Comparison of ENCODE assay signal across 1 cellular context in the genomic region with DNA sequence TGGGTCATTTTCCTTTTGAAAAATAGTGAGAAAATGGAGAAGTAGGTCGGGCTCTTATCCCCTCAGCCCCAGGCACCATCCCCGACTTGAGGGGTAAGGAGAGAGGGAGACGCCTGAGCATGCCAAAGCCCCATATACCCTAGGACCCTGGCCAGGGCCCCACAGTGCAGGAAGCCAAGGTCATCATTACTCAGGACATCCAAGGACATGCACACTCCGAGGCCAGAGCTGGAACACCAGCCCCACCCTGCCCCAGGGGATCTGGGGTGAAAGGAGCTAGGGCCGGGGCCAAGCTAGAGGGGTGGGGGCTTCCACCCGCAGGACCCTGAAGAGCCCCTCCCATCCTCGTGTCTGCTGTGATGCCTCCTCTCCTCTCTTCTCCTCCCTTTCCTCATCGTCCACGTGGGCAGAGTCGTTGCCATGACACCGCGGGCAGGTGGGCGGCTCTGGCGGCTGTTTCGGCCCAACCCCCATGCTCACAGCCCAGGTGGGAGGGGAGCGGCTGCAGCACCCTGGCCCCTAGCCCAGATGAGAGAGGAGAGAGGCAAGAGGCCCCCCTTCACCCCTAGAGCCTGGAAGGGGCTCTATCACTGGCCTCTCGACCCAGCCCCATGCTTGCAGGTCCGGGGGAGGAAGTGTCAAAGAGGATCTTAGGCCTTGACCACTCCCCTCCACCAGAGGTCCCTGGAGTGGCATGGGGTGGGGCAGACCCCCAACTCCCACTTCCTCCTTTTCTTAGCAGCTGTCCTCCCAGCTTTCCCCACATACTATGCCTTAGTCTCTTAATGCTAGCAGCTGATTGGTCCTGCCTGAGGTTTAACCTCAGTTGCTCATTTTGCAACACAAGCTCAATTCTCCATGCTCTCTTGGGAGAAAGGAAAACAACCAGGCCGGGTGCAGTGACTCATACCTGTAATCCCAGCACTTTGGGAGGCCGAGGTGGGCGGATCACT.
TF ChIP-seq lines count a peak whose summit lies in the region.

No MANE protein-coding gene starts in this region.

TF ChIP-seq in HepG2, 621 proteins besides CTCF, POLR2A, EP300 and RAD21 (continued from another document):
- TF ChIP-seq, protein P1, sequence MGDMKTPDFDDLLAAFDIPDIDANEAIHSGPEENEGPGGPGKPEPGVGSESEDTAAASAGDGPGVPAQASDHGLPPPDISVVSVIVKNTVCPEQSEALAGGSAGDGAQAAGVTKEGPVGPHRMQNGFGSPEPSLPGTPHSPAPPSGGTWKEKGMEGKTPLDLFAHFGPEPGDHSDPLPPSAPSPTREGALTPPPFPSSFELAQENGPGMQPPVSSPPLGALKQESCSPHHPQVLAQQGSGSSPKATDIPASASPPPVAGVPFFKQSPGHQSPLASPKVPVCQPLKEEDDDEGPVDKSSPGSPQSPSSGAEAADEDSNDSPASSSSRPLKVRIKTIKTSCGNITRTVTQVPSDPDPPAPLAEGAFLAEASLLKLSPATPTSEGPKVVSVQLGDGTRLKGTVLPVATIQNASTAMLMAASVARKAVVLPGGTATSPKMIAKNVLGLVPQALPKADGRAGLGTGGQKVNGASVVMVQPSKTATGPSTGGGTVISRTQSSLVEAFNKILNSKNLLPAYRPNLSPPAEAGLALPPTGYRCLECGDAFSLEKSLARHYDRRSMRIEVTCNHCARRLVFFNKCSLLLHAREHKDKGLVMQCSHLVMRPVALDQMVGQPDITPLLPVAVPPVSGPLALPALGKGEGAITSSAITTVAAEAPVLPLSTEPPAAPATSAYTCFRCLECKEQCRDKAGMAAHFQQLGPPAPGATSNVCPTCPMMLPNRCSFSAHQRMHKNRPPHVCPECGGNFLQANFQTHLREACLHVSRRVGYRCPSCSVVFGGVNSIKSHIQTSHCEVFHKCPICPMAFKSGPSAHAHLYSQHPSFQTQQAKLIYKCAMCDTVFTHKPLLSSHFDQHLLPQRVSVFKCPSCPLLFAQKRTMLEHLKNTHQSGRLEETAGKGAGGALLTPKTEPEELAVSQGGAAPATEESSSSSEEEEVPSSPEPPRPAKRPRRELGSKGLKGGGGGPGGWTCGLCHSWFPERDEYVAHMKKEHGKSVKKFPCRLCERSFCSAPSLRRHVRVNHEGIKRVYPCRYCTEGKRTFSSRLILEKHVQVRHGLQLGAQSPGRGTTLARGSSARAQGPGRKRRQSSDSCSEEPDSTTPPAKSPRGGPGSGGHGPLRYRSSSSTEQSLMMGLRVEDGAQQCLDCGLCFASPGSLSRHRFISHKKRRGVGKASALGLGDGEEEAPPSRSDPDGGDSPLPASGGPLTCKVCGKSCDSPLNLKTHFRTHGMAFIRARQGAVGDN (CRISPR knock-in tag; IDR thresholded peaks at IDR 0.05) = peak; percentile 22; the same call in 1 of the 2 replicates
- TF ChIP-seq, protein P2, sequence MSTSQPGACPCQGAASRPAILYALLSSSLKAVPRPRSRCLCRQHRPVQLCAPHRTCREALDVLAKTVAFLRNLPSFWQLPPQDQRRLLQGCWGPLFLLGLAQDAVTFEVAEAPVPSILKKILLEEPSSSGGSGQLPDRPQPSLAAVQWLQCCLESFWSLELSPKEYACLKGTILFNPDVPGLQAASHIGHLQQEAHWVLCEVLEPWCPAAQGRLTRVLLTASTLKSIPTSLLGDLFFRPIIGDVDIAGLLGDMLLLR (CRISPR knock-in tag; IDR thresholded peaks at IDR 0.05) = no peak
- TF ChIP-seq, protein P3, sequence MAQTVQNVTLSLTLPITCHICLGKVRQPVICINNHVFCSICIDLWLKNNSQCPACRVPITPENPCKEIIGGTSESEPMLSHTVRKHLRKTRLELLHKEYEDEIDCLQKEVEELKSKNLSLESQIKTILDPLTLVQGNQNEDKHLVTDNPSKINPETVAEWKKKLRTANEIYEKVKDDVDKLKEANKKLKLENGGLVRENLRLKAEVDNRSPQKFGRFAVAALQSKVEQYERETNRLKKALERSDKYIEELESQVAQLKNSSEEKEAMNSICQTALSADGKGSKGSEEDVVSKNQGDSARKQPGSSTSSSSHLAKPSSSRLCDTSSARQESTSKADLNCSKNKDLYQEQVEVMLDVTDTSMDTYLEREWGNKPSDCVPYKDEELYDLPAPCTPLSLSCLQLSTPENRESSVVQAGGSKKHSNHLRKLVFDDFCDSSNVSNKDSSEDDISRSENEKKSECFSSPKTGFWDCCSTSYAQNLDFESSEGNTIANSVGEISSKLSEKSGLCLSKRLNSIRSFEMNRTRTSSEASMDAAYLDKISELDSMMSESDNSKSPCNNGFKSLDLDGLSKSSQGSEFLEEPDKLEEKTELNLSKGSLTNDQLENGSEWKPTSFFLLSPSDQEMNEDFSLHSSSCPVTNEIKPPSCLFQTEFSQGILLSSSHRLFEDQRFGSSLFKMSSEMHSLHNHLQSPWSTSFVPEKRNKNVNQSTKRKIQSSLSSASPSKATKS (CRISPR knock-in tag; IDR thresholded peaks at IDR 0.05) = no peak
- TF ChIP-seq, protein P4, sequence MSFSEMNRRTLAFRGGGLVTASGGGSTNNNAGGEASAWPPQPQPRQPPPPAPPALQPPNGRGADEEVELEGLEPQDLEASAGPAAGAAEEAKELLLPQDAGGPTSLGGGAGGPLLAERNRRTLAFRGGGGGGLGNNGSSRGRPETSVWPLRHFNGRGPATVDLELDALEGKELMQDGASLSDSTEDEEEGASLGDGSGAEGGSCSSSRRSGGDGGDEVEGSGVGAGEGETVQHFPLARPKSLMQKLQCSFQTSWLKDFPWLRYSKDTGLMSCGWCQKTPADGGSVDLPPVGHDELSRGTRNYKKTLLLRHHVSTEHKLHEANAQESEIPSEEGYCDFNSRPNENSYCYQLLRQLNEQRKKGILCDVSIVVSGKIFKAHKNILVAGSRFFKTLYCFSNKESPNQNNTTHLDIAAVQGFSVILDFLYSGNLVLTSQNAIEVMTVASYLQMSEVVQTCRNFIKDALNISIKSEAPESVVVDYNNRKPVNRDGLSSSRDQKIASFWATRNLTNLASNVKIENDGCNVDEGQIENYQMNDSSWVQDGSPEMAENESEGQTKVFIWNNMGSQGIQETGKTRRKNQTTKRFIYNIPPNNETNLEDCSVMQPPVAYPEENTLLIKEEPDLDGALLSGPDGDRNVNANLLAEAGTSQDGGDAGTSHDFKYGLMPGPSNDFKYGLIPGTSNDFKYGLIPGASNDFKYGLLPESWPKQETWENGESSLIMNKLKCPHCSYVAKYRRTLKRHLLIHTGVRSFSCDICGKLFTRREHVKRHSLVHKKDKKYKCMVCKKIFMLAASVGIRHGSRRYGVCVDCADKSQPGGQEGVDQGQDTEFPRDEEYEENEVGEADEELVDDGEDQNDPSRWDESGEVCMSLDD (CRISPR knock-in tag; IDR thresholded peaks at IDR 0.05; ENCODE audit: borderline replicate concordance) = no peak
- TF ChIP-seq ZNF501 (CRISPR knock-in tag; IDR thresholded peaks at IDR 0.05) = no peak
